In the genomic region with DNA sequence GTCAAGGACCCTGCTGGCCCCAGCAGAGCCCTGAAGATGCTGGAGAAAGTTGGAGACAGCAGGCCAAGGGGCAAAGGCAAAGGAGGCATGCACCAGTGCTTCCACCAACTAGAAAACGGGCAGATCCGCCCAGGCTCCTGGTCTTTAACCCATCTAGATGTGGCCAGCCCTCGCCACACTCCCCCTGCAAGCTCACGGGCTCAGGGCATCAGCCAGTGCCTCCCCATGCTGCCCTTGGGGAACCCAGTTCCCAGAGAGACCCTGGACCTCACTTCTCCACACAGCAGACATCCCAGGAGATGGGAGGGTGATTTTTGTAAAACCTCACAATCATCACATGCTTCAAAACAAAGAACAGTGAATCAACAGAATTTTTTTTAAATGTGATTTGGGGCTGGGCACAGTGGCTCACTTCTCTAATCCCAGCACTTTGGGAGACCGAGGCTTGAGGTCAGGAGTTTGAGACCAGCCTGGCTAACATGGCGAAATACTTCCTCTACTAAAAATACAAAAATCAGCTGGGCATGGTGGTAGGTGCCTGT, we compare ENCODE assay signal across 15 cellular contexts. TPM values are rescaled to one million over a fixed set of nuclear protein-coding genes. Genes with fewer than 3 reads are reported as not detected.
DNase-seq lines count a peak whose midpoint lies in the region; ATAC-seq and TF ChIP-seq lines count a peak whose summit lies in the region.
"Had no signal": no experiment of that assay in that cellular context is flagged by ENCODE, and none has a peak within 500 bp of the region (broad histone marks: within the 10 kb centered on the region; RNA-seq: fewer than 3 reads in every experiment).

No MANE protein-coding gene starts in this region.

- H3K4me3 Mint-ChIP-seq in mesothelial cell of epicardium: no peak overlapping the region
- H3K4me3 Mint-ChIP-seq: activated CD4-positive, alpha-beta T cell treated with anti-CD3 and anti-CD28 coated beads for 36 hours had no signal

- peaks cover 12% of the 10 kb centered on the region for H3K4me1 Mint-ChIP-seq in mesothelial cell of epicardium
- H3K4me1 Mint-ChIP-seq: activated CD4-positive, alpha-beta T cell treated with anti-CD3 and anti-CD28 coated beads for 36 hours had no signal

- H3K9me3 Mint-ChIP-seq in mesothelial cell of epicardium: no peaks in the 10 kb centered on the region

- H3K9me3 ChIP-seq in thoracic aorta (no peaks in the 10 kb centered on the region), SJCRH30 (replicated peaks) (no peaks in the 10 kb centered on the region)
- H3K9me3 ChIP-seq: neutrophil had no signal

- no peaks in the 10 kb centered on the region for H3K36me3 Mint-ChIP-seq in mesothelial cell of epicardium

- no peak for TF ChIP-seq CTCF in mesothelial cell of epicardium (IDR thresholded peaks at IDR 0.05; ENCODE audit: unreplicated experiment)
- no peak for TF ChIP-seq CTCF in thoracic aorta (IDR thresholded peaks at IDR 0.05)

- H3K27me3 Mint-ChIP-seq in mesothelial cell of epicardium (ENCODE audit: low read depth): no peaks in the 10 kb centered on the region
- H3K27me3 Mint-ChIP-seq: activated CD4-positive, alpha-beta T cell treated with anti-CD3 and anti-CD28 coated beads for 36 hours had no signal

- H3K4me3 ChIP-seq in thoracic aorta (peak overlapping the region; percentile 43), SJCRH30 (no peak overlapping the region)

- H3K27ac Mint-ChIP-seq in mesothelial cell of epicardium: peak overlapping the region; percentile 6
- H3K27ac Mint-ChIP-seq: activated CD4-positive, alpha-beta T cell treated with anti-CD3 and anti-CD28 coated beads for 36 hours had no signal

- ATAC-seq in thoracic aorta (ENCODE audit: insufficient number of reproducible peaks, low FRiP score, low read depth): no peak
- ATAC-seq: activated CD4-positive, alpha-beta T cell treated with anti-CD3 and anti-CD28 coated beads for 36 hours had no signal

- no peaks in the 10 kb centered on the region for H3K36me3 ChIP-seq in thoracic aorta
- H3K36me3 ChIP-seq in SJCRH30: no peaks in the 10 kb centered on the region
- H3K36me3 ChIP-seq: neutrophil had no signal

- peak; percentile 12 for DNase-seq in NOMO-1 treated with DMSO at 0.1 percent for 48 hours (lab: John Stamatoyannopoulos, UW; ENCODE audit: unreplicated experiment)
- DNase-seq in NOMO-1 (lab: John Stamatoyannopoulos, UW; ENCODE audit: unreplicated experiment in 2 of 2): no peak
- DNase-seq in mesothelial cell of epicardium (ENCODE audit: low spot score in 2 of 2, unreplicated experiment in 2 of 2): no peak
- no peak for DNase-seq in thoracic aorta (ENCODE audit: low spot score)
- no peak for DNase-seq in SJCRH30
- DNase-seq in ureter (ENCODE audit: low spot score): no peak
- DNase-seq in hippocampal formation (lab: John Stamatoyannopoulos, UW): no peak
- DNase-seq: activated CD4-positive, alpha-beta T cell treated with anti-CD3 and anti-CD28 coated beads for 36 hours; NCI-H1092; NCI-H2081; NK-92 treated with Interleukin-12 subunit alpha and Interleukin-12 subunit beta, amount 100 ng/mL, for 24 hours; SHP77 treated with DMSO at 0.1 percent for 48 hours had no signal

- peaks cover 69 to 100% of the 10 kb centered on the region in 2 donors for H3K4me1 ChIP-seq in thoracic aorta (ENCODE audit: control insufficient read depth in 1 of 2, low read depth in 2 of 2)
- H3K4me1 ChIP-seq in SJCRH30: no peaks in the 10 kb centered on the region

- H3K27ac ChIP-seq in angular gyrus (ENCODE audit: low read depth, low read length): peak overlapping the region; percentile 64
- peak overlapping the region; percentile 74 to 86 for H3K27ac ChIP-seq in thoracic aorta
- H3K27ac ChIP-seq in SJCRH30: no peak overlapping the region
- H3K27ac ChIP-seq: 22Rv1, neutrophil had no signal

- H3K27me3 ChIP-seq in thoracic aorta (replicated peaks; ENCODE audit: insufficient read depth) (no peaks in the 10 kb centered on the region), SJCRH30 (no peaks in the 10 kb centered on the region)
- H3K27me3 ChIP-seq: neutrophil had no signal

RNA-seq across cellular contexts. Expression of gene CYFIP1, which starts 24.6 kb away (rescaled TPM):
- 98.3 to 111 TPM (median 105 TPM) in 3 replicates for total RNA-seq in mesothelial cell of epicardium
- total RNA-seq in thoracic aorta: 100 to 1,000 TPM; 112 to 150 TPM
- total RNA-seq in SJCRH30 (2014; rRNA removed; shearing (Covaris generic)): 58.7 and 60.6 TPM in 2 replicates
- 129 TPM for total RNA-seq in ureter
